Comparison of ENCODE assay signal across 8 cellular contexts in the genomic region with DNA sequence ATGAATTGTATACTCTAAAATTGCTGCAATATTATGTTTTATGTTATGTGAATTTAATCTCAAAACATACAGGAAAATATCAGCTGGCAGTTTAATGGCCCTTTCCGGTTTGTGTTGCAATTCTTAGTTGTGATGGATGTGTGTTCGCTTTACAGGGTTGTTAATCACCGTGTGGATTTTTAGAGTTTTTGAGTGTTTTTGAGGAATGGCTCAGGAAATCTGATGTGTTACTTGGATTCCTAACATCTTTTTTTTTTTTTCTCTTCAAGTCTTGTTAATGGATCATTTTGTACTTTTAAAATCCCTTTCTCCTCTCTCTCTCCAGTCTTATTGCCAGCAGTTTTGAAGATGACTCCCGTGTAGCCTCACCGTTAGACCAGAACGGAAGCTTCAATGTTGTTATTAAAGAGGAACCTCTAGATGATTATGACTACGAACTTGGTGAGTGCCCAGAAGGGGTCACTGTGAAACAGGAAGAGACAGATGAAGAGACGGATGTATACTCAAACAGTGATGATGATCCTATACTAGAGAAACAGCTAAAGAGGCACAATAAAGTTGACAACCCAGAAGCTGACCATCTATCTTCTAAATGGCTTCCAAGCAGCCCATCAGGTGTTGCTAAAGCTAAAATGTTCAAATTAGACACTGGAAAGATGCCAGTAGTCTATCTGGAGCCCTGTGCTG. TPM values are rescaled to one million over a fixed set of nuclear protein-coding genes. Genes with fewer than 3 reads are reported as not detected.
DNase-seq lines count a peak whose midpoint lies in the region; ATAC-seq lines count a peak whose summit lies in the region.

No MANE protein-coding gene starts in this region.

- intact Hi-C loops in left ventricle myocardium superior (cut with micrococcal nuclease) = no loop called here

- DNase-seq in activated gamma-delta T cell treated with Interleukin-2 at 50 U/mL for 16 hours (peak; percentile 38), activated gamma-delta T cell (lab: John Stamatoyannopoulos, UW) (no peak), NCI-H526 treated with DMSO at 0.1 percent for 48 hours (lab: John Stamatoyannopoulos, UW) (peak; percentile 1), left ventricle myocardium superior (no peak), kidney glomerular epithelial cell (lab: John Stamatoyannopoulos, UW) (no peak)
- DNase-seq in activated T-cell treated with anti-CD3 and anti-CD28 coated beads, Interleukin-2, amount 50 U/mL, for 48 hours = peak; percentile 30 to 44
- DNase-seq in stimulated activated CD8-positive, alpha-beta memory T cell treated with anti-CD3 and anti-CD28 coated beads, Interleukin-4, amount 100 ng/mL, for 24 hours (ENCODE audit: low read depth) = peak; percentile 4

- ATAC-seq in HG02571 (IDR thresholded peaks at IDR 0.05; ENCODE audit: unreplicated experiment) (peak; percentile 54), left ventricle myocardium superior (peak; percentile 56)

RNA-seq across cellular contexts. Expression of a gene that starts 35.7 kb away (rescaled TPM):
- 28.8 TPM for total RNA-seq in left ventricle myocardium superior

Comparison
In these comparisons a context has a peak if more than half of its experiments do, and no peak if none do; other contexts are left out.
1. DNase-seq: peak in activated gamma-delta T cell treated with Interleukin-2 at 50 U/mL for 16 hours (single experiment), NCI-H526 treated with DMSO at 0.1 percent for 48 hours (single experiment), activated T-cell treated with anti-CD3 and anti-CD28 coated beads, Interleukin-2, amount 50 U/mL, for 48 hours (2 of 2) and stimulated activated CD8-positive, alpha-beta memory T cell treated with anti-CD3 and anti-CD28 coated beads, Interleukin-4, amount 100 ng/mL, for 24 hours (single experiment); none in activated gamma-delta T cell (single experiment), left ventricle myocardium superior (single experiment) and kidney glomerular epithelial cell (single experiment).